Comparison of ENCODE assay signal across 8 cellular contexts in the genomic region with DNA sequence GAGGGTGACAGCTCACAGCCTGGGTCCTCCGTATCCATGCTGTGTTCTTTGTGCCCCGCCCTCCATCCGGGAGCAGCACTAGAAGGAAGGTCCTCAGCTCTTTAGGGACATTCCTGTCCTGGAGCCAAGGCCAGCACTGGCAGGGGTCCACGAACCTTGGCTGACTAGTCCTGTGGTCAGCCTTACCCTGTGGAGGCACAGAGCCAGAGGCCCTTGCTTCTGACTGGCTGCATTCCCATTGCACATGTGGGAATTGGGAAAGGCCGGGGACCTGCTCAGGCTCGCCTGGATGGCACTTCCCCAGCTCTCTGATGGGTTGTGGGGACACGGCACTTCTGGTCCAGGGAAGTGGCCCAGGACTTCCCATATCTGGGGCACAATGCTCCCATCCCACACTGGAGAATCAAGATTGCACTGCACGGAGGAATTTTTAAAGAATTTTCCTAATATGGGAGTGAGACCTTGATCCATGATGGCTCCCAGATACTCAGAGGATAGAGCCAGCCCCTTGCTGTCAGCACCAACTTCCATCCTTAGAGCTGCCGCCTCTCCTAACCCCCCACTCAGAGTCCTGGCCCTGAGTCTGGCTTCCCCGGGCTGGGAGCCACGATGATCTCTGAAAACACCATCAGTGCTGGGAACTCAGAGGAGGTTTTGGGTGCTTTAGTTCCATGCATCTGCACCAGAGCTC. TPM values are rescaled to one million over a fixed set of nuclear protein-coding genes. Genes with fewer than 3 reads are reported as not detected.
DNase-seq lines count a peak whose midpoint lies in the region; FAIRE-seq and TF ChIP-seq lines count a peak whose summit lies in the region.

No MANE protein-coding gene starts in this region.

- H3K9me3 Mint-ChIP-seq in astrocyte (ENCODE audit: unreplicated experiment) = no peaks in the 10 kb centered on the region

- peaks cover 7% of the 10 kb centered on the region for H3K27me3 Mint-ChIP-seq in astrocyte (ENCODE audit: low read depth, unreplicated experiment)

- H3K27me3 ChIP-seq in astrocyte (ENCODE audit: insufficient read depth, low read length) = peaks cover 8% of the 10 kb centered on the region
- H3K27me3 ChIP-seq in keratinocyte (ENCODE audit: control insufficient read depth, extremely low read depth, insufficient read depth, low read length) = no peaks in the 10 kb centered on the region
- no peaks in the 10 kb centered on the region for H3K27me3 ChIP-seq in HAP-1 (ENCODE audit: low read depth)

- peaks cover 31% of the 10 kb centered on the region for H3K4me1 Mint-ChIP-seq in astrocyte (ENCODE audit: low read depth, unreplicated experiment)

- dilution Hi-C loops in keratinocyte (cut with MboI; ENCODE audit: extremely low pct_ligation_motif_present, low sequenced_read_pairs) = no loop called here

- H4K20me1 ChIP-seq in astrocyte (ENCODE audit: insufficient read depth, low read length) = no peaks in the 10 kb centered on the region
- H4K20me1 ChIP-seq in keratinocyte (ENCODE audit: control insufficient read depth, extremely low read depth, insufficient read depth, low read length) = no peaks in the 10 kb centered on the region

- H3K4me3 ChIP-seq in astrocyte (ENCODE audit: insufficient read depth, low read depth, low read length) (no peak overlapping the region), keratinocyte (ENCODE audit: control insufficient read depth in 2 of 3, extremely low read depth in 1 of 3, insufficient read depth in 2 of 3, low read depth in 1 of 3, low read length in 3 of 3) (no peak overlapping the region), skin epidermis (no peak overlapping the region), HAP-1 (no peak overlapping the region)

- H3K9me3 ChIP-seq in astrocyte (ENCODE audit: insufficient read depth, low read depth, low read length) (no peaks in the 10 kb centered on the region), keratinocyte (ENCODE audit: control insufficient read depth, low read depth, low read length) (no peaks in the 10 kb centered on the region), HAP-1 (no peaks in the 10 kb centered on the region)

- H3K36me3 ChIP-seq in astrocyte (ENCODE audit: insufficient read depth, low read length) (no peaks in the 10 kb centered on the region), keratinocyte (ENCODE audit: control insufficient read depth in 2 of 2, extremely low read depth in 1 of 2, insufficient read depth in 2 of 2, low read length in 2 of 2) (no peaks in the 10 kb centered on the region), HAP-1 (replicated peaks) (no peaks in the 10 kb centered on the region)

- no peaks in the 10 kb centered on the region for H3K9me1 ChIP-seq in keratinocyte (ENCODE audit: control insufficient read depth, extremely low read depth, insufficient read depth, low read length)

- no peak overlapping the region for H3K27ac ChIP-seq in astrocyte (ENCODE audit: low read depth, low read length)
- H3K27ac ChIP-seq in keratinocyte (ENCODE audit: control insufficient read depth, insufficient read depth, low read length) = no peak overlapping the region
- H3K27ac ChIP-seq in skin epidermis = peak overlapping the region in 13 of 21 experiments; percentile 2 to 60 (median 37)

- no peak overlapping the region for H2AFZ ChIP-seq in astrocyte (ENCODE audit: low read depth, low read length)
- no peak overlapping the region for H2AFZ ChIP-seq in keratinocyte (ENCODE audit: control insufficient read depth, low read length)

- in situ Hi-C loops in HAP-1 (cut with MboI; ENCODE audit: low sequenced_read_pairs) = no loop called here

- H3K4me3 Mint-ChIP-seq in astrocyte (ENCODE audit: unreplicated experiment) = no peak overlapping the region

- H3K4me2 ChIP-seq in astrocyte (ENCODE audit: low read length) (peak overlapping the region; percentile 54), keratinocyte (ENCODE audit: control insufficient read depth, extremely low read depth, insufficient read depth, low read depth, low read length) (peak overlapping the region; percentile 31)

- DNase-seq in H4 (ENCODE audit: low spot score) (peak; percentile 77), astrocyte (ENCODE audit: low read depth) (peak; percentile 79), keratinocyte (ENCODE audit: low read depth, low spot score) (peak; percentile 57), SK-N-DZ (ENCODE audit: low spot score) (no peak), NOMO-1 (lab: John Stamatoyannopoulos, UW; ENCODE audit: unreplicated experiment in 2 of 2) (no peak), HAP-1 (ENCODE audit: low spot score in 2 of 2) (no peak), iPS-NIHi7 (ENCODE audit: extremely low spot score) (no peak)

- H3K27ac Mint-ChIP-seq in astrocyte (ENCODE audit: unreplicated experiment) = no peak overlapping the region

- H3K4me1 ChIP-seq in astrocyte (ENCODE audit: insufficient read depth, low read length) (peaks cover 25% of the 10 kb centered on the region), keratinocyte (ENCODE audit: control insufficient read depth, extremely low read depth, insufficient read depth, low read length) (peaks cover 27% of the 10 kb centered on the region), HAP-1 (no peaks in the 10 kb centered on the region)

- no peak for TF ChIP-seq CTCF in astrocyte (IDR thresholded peaks at IDR 0.05; ENCODE audit: insufficient read depth, low read depth, low read length)
- no peak for TF ChIP-seq CTCF in keratinocyte (optimal IDR thresholded peaks at IDR 0.05 in 1 of 3, IDR thresholded peaks at IDR 0.05 in 1 of 3, conservative IDR thresholded peaks at IDR 0.05 in 1 of 3; ENCODE audit: extremely low read depth in 1 of 3, insufficient read depth in 2 of 3, low read length in 3 of 3)

- FAIRE-seq in astrocyte (lab: Jason Lieb, UNC) (no peak), keratinocyte (lab: Jason Lieb, UNC) (peak; percentile 70)

- H3K9ac ChIP-seq in astrocyte (ENCODE audit: low read length) (no peak overlapping the region), keratinocyte (ENCODE audit: control insufficient read depth, extremely low read depth, insufficient read depth, low read length) (no peak overlapping the region)

- H3K36me3 Mint-ChIP-seq in astrocyte (ENCODE audit: low read depth, unreplicated experiment) = no peaks in the 10 kb centered on the region

- H3K79me2 ChIP-seq in astrocyte (ENCODE audit: insufficient read depth, low read length) (no peaks in the 10 kb centered on the region), keratinocyte (ENCODE audit: control insufficient read depth, insufficient read depth, low read length) (no peaks in the 10 kb centered on the region)

RNA-seq across cellular contexts. Expression of a gene that starts 24.7 kb away (rescaled TPM):
- total RNA-seq in H4 (2014; rRNA removed; shearing (Covaris generic)) = 11.7 and 12.6 TPM in 2 replicates
- 161 and 173 TPM in 2 replicates for total RNA-seq in astrocyte
- 23.6 to 28.3 TPM (median 25.3 TPM) in 3 replicates for polyA plus RNA-seq in keratinocyte
- polyA plus RNA-seq in keratinocyte (2011; ENCODE audit: low read depth) = 11.8 TPM
- polyA plus RNA-seq in keratinocyte (2011; cell fraction: cytosol; rRNA removed) = 28.6 and 40.6 TPM in 2 replicates
- 63.1 and 77.2 TPM in 2 replicates for polyA plus RNA-seq in keratinocyte (2011; cell fraction: nucleus; rRNA removed)
- polyA plus RNA-seq in keratinocyte (2012; ENCODE audit: low replicate concordance) = 33.7 and 39.0 TPM in 2 replicates
- polyA minus RNA-seq in keratinocyte = 10.1 to 14.7 TPM (median 11.8 TPM) in 3 replicates
- polyA minus RNA-seq in keratinocyte (2011; cell fraction: cytosol; rRNA and poly(A)+ RNA removed) = 58.5 TPM
- polyA minus RNA-seq in keratinocyte (2011; cell fraction: nucleus; rRNA and poly(A)+ RNA removed) = 48.5 and 52.4 TPM in 2 replicates
- 17.7 and 26.5 TPM in 2 replicates for polyA plus RNA-seq in SK-N-DZ (2014; cell fraction: cytosol; rRNA removed)
- 11.5 and 17.1 TPM in 2 replicates for polyA plus RNA-seq in SK-N-DZ (2014; cell fraction: nucleus; rRNA removed)

Comparison
In these comparisons a context has a peak if more than half of its experiments do, and no peak if none do; other contexts are left out.
1. DNase-seq: peak in H4 (single experiment), astrocyte (single experiment) and keratinocyte (single experiment); none in SK-N-DZ (single experiment), NOMO-1 (0 of 2), HAP-1 (0 of 2) and iPS-NIHi7 (single experiment).
2. H3K27ac ChIP-seq: peak in skin epidermis (13 of 21); none in astrocyte (single experiment) and keratinocyte (single experiment).
3. RNA of a gene that starts 24.7 kb away (total RNA-seq): 161 to 173 TPM in astrocyte; 11.7 to 12.6 TPM in H4; every median in the first group is over 10 times any median in the second.